In genomic region chr19:32581704-32582164, GRCh38 we compare ENCODE assay signal across 8 cellular contexts. TPM values are rescaled to one million over a fixed set of nuclear protein-coding genes. Genes with fewer than 3 reads are reported as not detected.
DNase-seq lines count a peak whose midpoint lies in the region; ATAC-seq and TF ChIP-seq lines count a peak whose summit lies in the region.

No MANE protein-coding gene starts in this region.

- no peak for TF ChIP-seq EP300 in ovary (IDR thresholded peaks at IDR 0.05)

- intact Hi-C loops in ovary (cut with DNase I): no loop called here

- H3K36me3 Mint-ChIP-seq in activated CD8-positive, alpha-beta T cell treated with anti-CD3 and anti-CD28 coated beads, Interleukin-2, amount 10 ng/mL, durations not matched to agents 7 days and 5 days (ENCODE audit: low read depth): peaks cover 30% of the 10 kb centered on the region
- peaks cover 2% of the 10 kb centered on the region for H3K36me3 Mint-ChIP-seq in glutamatergic neuron (ENCODE audit: unreplicated experiment)

- no peaks in the 10 kb centered on the region for H3K9me3 ChIP-seq in ovary

- DNase-seq in NCI-H2171 treated with DMSO at 0.1 percent for 48 hours (lab: John Stamatoyannopoulos, UW): peak; percentile 9
- no peak for DNase-seq in NCI-H2171 (lab: John Stamatoyannopoulos, UW)
- DNase-seq in HuH-7.5 (ENCODE audit: low spot score): peak; percentile 40
- DNase-seq in activated CD8-positive, alpha-beta T cell treated with anti-CD3 and anti-CD28 coated beads, Interleukin-2, amount 10 ng/mL, durations not matched to agents 7 days and 5 days: no peak
- peak; percentile 45 for DNase-seq in glutamatergic neuron
- peak in 1 of 5 donors; percentile 24 for DNase-seq in ovary
- no peak for DNase-seq in NCI-H1694 (lab: John Stamatoyannopoulos, UW)

- TF ChIP-seq POLR2A in ovary (IDR thresholded peaks at IDR 0.05): no peak

- H3K4me1 ChIP-seq in ovary (ENCODE audit: insufficient read depth): peaks cover 2% of the 10 kb centered on the region

- no peaks in the 10 kb centered on the region for H3K9me3 Mint-ChIP-seq in activated CD8-positive, alpha-beta T cell treated with anti-CD3 and anti-CD28 coated beads, Interleukin-2, amount 10 ng/mL, durations not matched to agents 7 days and 5 days (ENCODE audit: insufficient read depth)
- H3K9me3 Mint-ChIP-seq in glutamatergic neuron (ENCODE audit: unreplicated experiment): peaks cover 6% of the 10 kb centered on the region

- peak overlapping the region; percentile 2 to 78 for H3K27ac ChIP-seq in ovary

- TF ChIP-seq CTCF in glutamatergic neuron (IDR thresholded peaks at IDR 0.05; ENCODE audit: partially characterized antibody, unreplicated experiment) (no peak), ovary (IDR thresholded peaks at IDR 0.05) (no peak)

- peaks cover 44% of the 10 kb centered on the region for H3K4me1 Mint-ChIP-seq in activated CD8-positive, alpha-beta T cell treated with anti-CD3 and anti-CD28 coated beads, Interleukin-2, amount 10 ng/mL, durations not matched to agents 7 days and 5 days (ENCODE audit: low read depth)
- H3K4me1 Mint-ChIP-seq in glutamatergic neuron (ENCODE audit: low read depth, unreplicated experiment): peaks cover 4% of the 10 kb centered on the region

- H3K27me3 ChIP-seq in ovary: no peaks in the 10 kb centered on the region

- CTCF ChIA-PET in activated CD8-positive, alpha-beta T cell treated with anti-CD3 and anti-CD28 coated beads, Interleukin-2, amount 10 ng/mL, durations not matched to agents 7 days and 5 days (lab: Charles Lee): interaction anchor here (0.9 to 1.5 kb wide), 3 partner anchors 18 to 595 kb away, joined by 3 to 4 read pairs (median 4); partner anchors contain the start of gene ZNF507

- peaks cover 9% of the 10 kb centered on the region for H3K27me3 Mint-ChIP-seq in activated CD8-positive, alpha-beta T cell treated with anti-CD3 and anti-CD28 coated beads, Interleukin-2, amount 10 ng/mL, durations not matched to agents 7 days and 5 days (ENCODE audit: low read depth)
- H3K27me3 Mint-ChIP-seq in glutamatergic neuron (ENCODE audit: unreplicated experiment): peaks cover 3% of the 10 kb centered on the region

- POLR2A ChIA-PET in activated CD8-positive, alpha-beta T cell treated with anti-CD3 and anti-CD28 coated beads, Interleukin-2, amount 10 ng/mL, durations not matched to agents 7 days and 5 days (lab: Charles Lee): interaction anchor here (0.8 to 1.4 kb wide), 2 partner anchors 176 to 390 kb away, joined by 3 to 4 read pairs; partner anchors contain the start of genes CEP89, DPY19L3 and FAAP24

- no peaks in the 10 kb centered on the region for H3K36me3 ChIP-seq in ovary

- H3K4me3 ChIP-seq in ovary: peak overlapping the region; percentile 97

- H3K4me3 Mint-ChIP-seq in activated CD8-positive, alpha-beta T cell treated with anti-CD3 and anti-CD28 coated beads, Interleukin-2, amount 10 ng/mL, durations not matched to agents 7 days and 5 days: peak overlapping the region; percentile 89
- H3K4me3 Mint-ChIP-seq in glutamatergic neuron (ENCODE audit: unreplicated experiment): peak overlapping the region; percentile 92

- ATAC-seq in activated CD8-positive, alpha-beta T cell treated with anti-CD3 and anti-CD28 coated beads, Interleukin-2, amount 10 ng/mL, durations not matched to agents 7 days and 5 days: no peak
- no peak for ATAC-seq in GM21786 (IDR thresholded peaks at IDR 0.05; ENCODE audit: unreplicated experiment)

- H3K27ac Mint-ChIP-seq in activated CD8-positive, alpha-beta T cell treated with anti-CD3 and anti-CD28 coated beads, Interleukin-2, amount 10 ng/mL, durations not matched to agents 7 days and 5 days: peak overlapping the region; percentile 78
- peak overlapping the region; percentile 73 for H3K27ac Mint-ChIP-seq in glutamatergic neuron (ENCODE audit: unreplicated experiment)

- 1 to 3% (median 2%) methylated on average over 27 of the region's 27 CpGs for WGBS in ovary, 3 donors

RNA-seq across cellular contexts. Expression of gene PDCD5, which starts 0.7 kb away (rescaled TPM):
- 100 to 1,000 TPM; 147 to 159 TPM for total RNA-seq in activated CD8-positive, alpha-beta T cell treated with anti-CD3 and anti-CD28 coated beads, Interleukin-2, amount 10 ng/mL, durations not matched to agents 7 days and 5 days
- total RNA-seq in glutamatergic neuron (ENCODE audit: unreplicated experiment): 122 TPM
- total RNA-seq in ovary: 10 to 100 TPM; 53.2 to 92.4 (median 67.1) TPM
- 100 to 1,000 TPM in 1 of 2 donors, 10 to 100 TPM in 1; 63.3 to 122 TPM for polyA plus RNA-seq in ovary

Comparison
In these comparisons a context has a peak if more than half of its experiments do, and no peak if none do; other contexts are left out.
1. DNase-seq: peak in NCI-H2171 treated with DMSO at 0.1 percent for 48 hours (single experiment), HuH-7.5 (single experiment) and glutamatergic neuron (single experiment); none in NCI-H2171 (single experiment), activated CD8-positive, alpha-beta T cell treated with anti-CD3 and anti-CD28 coated beads, Interleukin-2, amount 10 ng/mL, durations not matched to agents 7 days and 5 days (single experiment) and NCI-H1694 (single experiment).